Comparison of ENCODE assay signal across 32 cellular contexts in the genomic region with DNA sequence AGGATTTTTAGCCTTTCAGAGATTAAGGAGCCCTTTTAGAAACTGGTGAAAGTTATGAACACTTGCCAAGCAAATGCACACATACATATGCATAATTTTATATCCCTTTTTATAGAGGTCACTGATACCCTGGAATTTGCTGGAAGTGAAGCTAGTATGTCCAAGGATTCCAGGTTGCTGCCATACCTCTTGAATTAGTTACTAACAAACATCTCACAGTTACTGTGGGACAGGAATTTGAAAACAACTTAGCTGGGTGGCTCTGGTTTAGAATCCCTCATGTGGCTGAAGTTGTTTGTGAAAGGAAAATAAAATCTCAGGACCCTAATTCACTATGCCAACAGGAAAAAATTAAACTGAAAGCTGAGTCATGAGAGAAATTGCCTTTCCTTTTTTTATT.
DNase-seq lines count a peak whose midpoint lies in the region; TF ChIP-seq lines count a peak whose summit lies in the region.
"Had no signal": no experiment of that assay in that cellular context is flagged by ENCODE, and none has a peak within 500 bp of the region (broad histone marks: within the 10 kb centered on the region; RNA-seq: fewer than 3 reads in every experiment).

No MANE protein-coding gene starts in this region.

- no peaks in the 10 kb centered on the region for H4K20me1 ChIP-seq in GM23248 (ENCODE audit: insufficient read depth)

- no peaks in the 10 kb centered on the region for H3K9me3 ChIP-seq in GM23248 (ENCODE audit: low read depth)
- H3K9me3 ChIP-seq: esophagus squamous epithelium, tibial nerve had no signal

- H3F3A ChIP-seq in GM23248 (ENCODE audit: insufficient read depth): peaks cover 20% of the 10 kb centered on the region

- H3K4me3 ChIP-seq in GM23248: no peak overlapping the region
- H3K4me3 ChIP-seq in fibroblast of the aortic adventitia (ENCODE audit: low read depth, low read length): no peak overlapping the region
- H3K4me3 ChIP-seq in retinal pigment epithelial cell (ENCODE audit: low read length): no peak overlapping the region
- H3K4me3 ChIP-seq: cardiac muscle cell, coronary artery, esophagus squamous epithelium, PC-9, tibial nerve had no signal

- H3K4me2 ChIP-seq in GM23248 (ENCODE audit: unreplicated experiment): no peak overlapping the region
- H3K4me2 ChIP-seq: PC-9 had no signal

- H3K79me2 ChIP-seq in GM23248 (ENCODE audit: insufficient read depth): no peaks in the 10 kb centered on the region

- peak overlapping the region; percentile 28 for H3K27ac ChIP-seq in GM23248
- H3K27ac ChIP-seq: cardiac muscle cell, coronary artery, esophagus squamous epithelium, PC-9, tibial nerve had no signal

- no peaks in the 10 kb centered on the region for H3K27me3 ChIP-seq in GM23248 (replicated peaks; ENCODE audit: insufficient read depth)
- H3K27me3 ChIP-seq: cardiac muscle cell, esophagus squamous epithelium, tibial nerve had no signal

- H3K36me3 ChIP-seq in GM23248 (ENCODE audit: low read depth): no peaks in the 10 kb centered on the region
- H3K36me3 ChIP-seq: cardiac muscle cell, esophagus squamous epithelium, tibial nerve had no signal

- no peaks in the 10 kb centered on the region for H3K9me2 ChIP-seq in GM23248 (ENCODE audit: insufficient read depth)

- 0 out of 2 replicates have a peak overlapping the region, but pooled peaks have one; percentile 6 for H2AFZ ChIP-seq in GM23248
- H2AFZ ChIP-seq: PC-9 had no signal

- H3K4me1 ChIP-seq in GM23248 (ENCODE audit: insufficient read depth): peaks cover 33% of the 10 kb centered on the region
- H3K4me1 ChIP-seq: esophagus squamous epithelium had no signal

- H3K9ac ChIP-seq in GM23248: no peak overlapping the region

- TF ChIP-seq CTCF in fibroblast of the aortic adventitia (IDR thresholded peaks at IDR 0.05; ENCODE audit: insufficient read depth, low read length): no peak
- no peak for TF ChIP-seq CTCF in retinal pigment epithelial cell (conservative IDR thresholded peaks at IDR 0.05; ENCODE audit: low read depth, low read length)

- in situ Hi-C loops in GM23248 (cut with MboI): no loop called here

- DNase-seq in GM23248: peak; percentile 22
- DNase-seq in astrocyte of the hippocampus (ENCODE audit: low read depth, low spot score): peak; percentile 18
- DNase-seq in fibroblast of the aortic adventitia (ENCODE audit: low read depth): peak; percentile 7
- peak; percentile 11 for DNase-seq in retinal pigment epithelial cell (ENCODE audit: low read depth)
- no peak for DNase-seq in occipital lobe (lab: John Stamatoyannopoulos, UW)
- DNase-seq in NCI-H1048 (lab: John Stamatoyannopoulos, UW): no peak
- DNase-seq in RKO (ENCODE audit: low spot score): no peak
- DNase-seq: activated CD4-positive, alpha-beta T cell treated with anti-CD3 and anti-CD28 coated beads, Interleukin-2, amount 50 U/mL, for 1 hour; activated CD8-positive, alpha-beta memory T cell treated with anti-CD3 and anti-CD28 coated beads, Interleukin-2, amount 10 ng/mL, durations not matched to agents 7 days and 5 days; activated naive CD4-positive, alpha-beta T cell treated with anti-CD3 and anti-CD28 coated beads, Interleukin-2, amount 10 ng/mL, durations not matched to agents 7 days and 5 days; activated T-cell treated with anti-CD3 and anti-CD28 coated beads, Interleukin-2, amount 50 U/mL, for 48 hours; C1 segment of cervical spinal cord; COR-L47; DMS79; endodermal cell; esophagus squamous epithelium; Karpas-422; left ventricle myocardium superior; MV-4-11; naive B cell; NCI-H1694; NCI-H2171 treated with DMSO at 0.1 percent for 48 hours; NCI-H510A treated with DMSO at 0.1 percent for 48 hours; PC-9; retina; SHP77; stimulated activated CD4-positive, alpha-beta T cell treated with anti-CD3 and anti-CD28 coated beads, Interleukin-2, amount 100 ng/mL, for 24 hours; SW 1271; T1000 had no signal

Comparison
In these comparisons a context has a peak if more than half of its experiments do, and no peak if none do; other contexts are left out.
1. DNase-seq: peak in GM23248 (single experiment), astrocyte of the hippocampus (single experiment), fibroblast of the aortic adventitia (single experiment) and retinal pigment epithelial cell (single experiment); none in occipital lobe (single experiment), NCI-H1048 (single experiment) and RKO (single experiment).